15 cellular contexts compared by ENCODE assay signal in genomic region chr3:66362541-66362941, GRCh38.
A peak's percentile ranks its signal among the peaks of the same experiment; 100 is the strongest.
DNase-seq lines count a peak whose midpoint lies in the region; ATAC-seq and TF ChIP-seq lines count a peak whose summit lies in the region.
"Had no signal": no experiment of that assay in that cellular context is flagged by ENCODE, and none has a peak within 500 bp of the region (broad histone marks: within the 10 kb centered on the region; RNA-seq: fewer than 3 reads in every experiment).

No MANE protein-coding gene starts in this region.

- no peaks in the 10 kb centered on the region for H3K36me3 ChIP-seq in brain microvascular endothelial cell (replicated peaks)
- H3K36me3 ChIP-seq in right atrium auricular region: no peaks in the 10 kb centered on the region
- H3K36me3 ChIP-seq: prostate gland had no signal

- in situ Hi-C loops in brain microvascular endothelial cell (cut with HindIII; ENCODE audit: low pct_ligation_motif_present, low sequenced_read_pairs): no loop called here

- peaks cover 0 to 41% of the 10 kb centered on the region in 2 donors for H3K4me1 ChIP-seq in right atrium auricular region
- H3K4me1 ChIP-seq: prostate gland had no signal

- no peaks in the 10 kb centered on the region for H3K27me3 ChIP-seq in brain microvascular endothelial cell (replicated peaks)
- H3K27me3 ChIP-seq in right atrium auricular region: no peaks in the 10 kb centered on the region

- intact Hi-C loops in CD14-positive monocyte (cut with micrococcal nuclease): no loop called here

- no peak for TF ChIP-seq CTCF in brain microvascular endothelial cell (IDR thresholded peaks at IDR 0.05; ENCODE audit: low read depth, low read length, missing control alignments)
- TF ChIP-seq CTCF in right atrium auricular region (IDR thresholded peaks at IDR 0.05): no peak
- TF ChIP-seq CTCF in CD14-positive monocyte (IDR thresholded peaks at IDR 0.05): no peak

- no peak overlapping the region for H3K4me3 Mint-ChIP-seq in CD14-positive monocyte
- H3K4me3 Mint-ChIP-seq: activated CD4-positive, alpha-beta memory T cell treated with anti-CD3 and anti-CD28 coated beads for 36 hours; activated T-helper 17 cell treated with anti-CD3 and anti-CD28 coated beads, Interleukin-2, amount 50 U/mL, for 72 hours had no signal

- no peaks in the 10 kb centered on the region for H3K9me3 ChIP-seq in right atrium auricular region
- H3K9me3 ChIP-seq: prostate gland had no signal

- H3K4me1 Mint-ChIP-seq in CD14-positive monocyte: no peaks in the 10 kb centered on the region

- H3K36me3 Mint-ChIP-seq in CD14-positive monocyte: peaks cover 2 to 3% of the 10 kb centered on the region in 2 donors

- DNase-seq in HS-5 (ENCODE audit: low read depth) (peak; percentile 5), brain microvascular endothelial cell (peak; percentile 87), right atrium auricular region (ENCODE audit: low spot score) (no peak), stromal cell of bone marrow (ENCODE audit: low read depth) (peak; percentile 13), CD14-positive monocyte (ENCODE audit: low spot score) (no peak)
- DNase-seq in activated CD4-positive, alpha-beta T cell treated with anti-CD3 and anti-CD28 coated beads, Interleukin-2, amount 50 U/mL, for 4 hours: no peak
- DNase-seq: activated CD4-positive, alpha-beta memory T cell treated with anti-CD3 and anti-CD28 coated beads for 36 hours; COR-L47; midbrain; NCI-H1105; NCI-H2227 treated with DMSO at 0.1 percent for 48 hours; T-helper 9 cell had no signal

- peaks cover 0 to 2% (median 0%) of the 10 kb centered on the region in 3 donors for H3K27me3 Mint-ChIP-seq in CD14-positive monocyte (ENCODE audit: low read depth in 3 of 3)
- H3K27me3 Mint-ChIP-seq: activated CD4-positive, alpha-beta memory T cell treated with anti-CD3 and anti-CD28 coated beads for 36 hours; activated T-helper 17 cell treated with anti-CD3 and anti-CD28 coated beads, Interleukin-2, amount 50 U/mL, for 72 hours had no signal

- H3K27ac Mint-ChIP-seq in CD14-positive monocyte: no peak overlapping the region
- H3K27ac Mint-ChIP-seq: activated CD4-positive, alpha-beta memory T cell treated with anti-CD3 and anti-CD28 coated beads for 36 hours; activated T-helper 17 cell treated with anti-CD3 and anti-CD28 coated beads, Interleukin-2, amount 50 U/mL, for 72 hours had no signal

- peak overlapping the region; percentile 80 for H3K27ac ChIP-seq in brain microvascular endothelial cell
- H3K27ac ChIP-seq in right atrium auricular region: peak overlapping the region; percentile 43 to 84
- H3K27ac ChIP-seq: prostate gland had no signal

- H3K4me3 ChIP-seq in brain microvascular endothelial cell (ENCODE audit: low read depth, low read length) (no peak overlapping the region), right atrium auricular region (no peak overlapping the region)
- H3K4me3 ChIP-seq: prostate gland had no signal

- ATAC-seq in GM21529 (IDR thresholded peaks at IDR 0.05; ENCODE audit: unreplicated experiment): no peak
- ATAC-seq: activated T-helper 17 cell treated with anti-CD3 and anti-CD28 coated beads, Interleukin-2, amount 50 U/mL, for 72 hours had no signal

- no peaks in the 10 kb centered on the region for H3K9me3 Mint-ChIP-seq in CD14-positive monocyte
- H3K9me3 Mint-ChIP-seq: activated CD4-positive, alpha-beta memory T cell treated with anti-CD3 and anti-CD28 coated beads for 36 hours; activated T-helper 17 cell treated with anti-CD3 and anti-CD28 coated beads, Interleukin-2, amount 50 U/mL, for 72 hours had no signal

Comparison
In these comparisons a context has a peak if more than half of its experiments do, and no peak if none do; other contexts are left out.
1. DNase-seq: peak in HS-5 (single experiment), brain microvascular endothelial cell (single experiment) and stromal cell of bone marrow (single experiment); none in right atrium auricular region (single experiment), CD14-positive monocyte (single experiment) and activated CD4-positive, alpha-beta T cell treated with anti-CD3 and anti-CD28 coated beads, Interleukin-2, amount 50 U/mL, for 4 hours (0 of 2).